ENCODE assay signal across 12 cellular contexts in genomic region chr7:36281945-36282727, GRCh38.
A peak's percentile ranks its signal among the peaks of the same experiment; 100 is the strongest.
DNase-seq lines count a peak whose midpoint lies in the region; ATAC-seq, FAIRE-seq and TF ChIP-seq lines count a peak whose summit lies in the region.
"Had no signal": no experiment of that assay in that cellular context is flagged by ENCODE, and none has a peak within 500 bp of the region (broad histone marks: within the 10 kb centered on the region; RNA-seq: fewer than 3 reads in every experiment).

No MANE protein-coding gene starts in this region.

- H2AK9ac ChIP-seq in IMR-90 (replicated peaks; ENCODE audit: low read depth, low read length, poor library complexity), result peak overlapping the region; percentile 5

- peak overlapping the region; percentile 40; the same call in 1 of the 2 replicates for H3K18ac ChIP-seq in IMR-90 (ENCODE audit: low read depth, low read length)
- peak overlapping the region; percentile 40 for H3K18ac ChIP-seq in neuronal stem cell (ENCODE audit: low read length)

- H2AFZ ChIP-seq in IMR-90 (replicated peaks; ENCODE audit: low read length, poor library complexity) (no peak overlapping the region), K562 (ENCODE audit: low read depth, low read length) (no peak overlapping the region), neuronal stem cell (ENCODE audit: low read length) (no peak overlapping the region)

- H3K4me1 ChIP-seq in BLaER1 treated with 17β-estradiol and CSF1 and Interleukin-3, amounts not matched to agents 10 nM and 100 nM, result peaks cover 58 to 98% (median 89%) of the 10 kb centered on the region in 10 experiments
- peaks cover 37% of the 10 kb centered on the region for H3K4me1 ChIP-seq in IMR-90 (ENCODE audit: control insufficient read depth, insufficient read depth, low read length)
- H3K4me1 ChIP-seq in K562 (replicated peaks in 1 of 2; ENCODE audit: control insufficient read depth in 2 of 2, insufficient read depth in 2 of 2, low read length in 2 of 2), result peaks cover 9 to 11% of the 10 kb centered on the region in 2 experiments; a peak in 4 of 5 replicates
- H3K4me1 ChIP-seq in neuronal stem cell (ENCODE audit: control insufficient read depth in 2 of 2, insufficient read depth in 1 of 2, low read depth in 1 of 2, low read length in 2 of 2), result peaks cover 20 to 25% of the 10 kb centered on the region in 2 donors

- H3K9me3 Mint-ChIP-seq in CD4-positive, alpha-beta T cell, result no peaks in the 10 kb centered on the region
- H3K9me3 Mint-ChIP-seq: activated naive CD4-positive, alpha-beta T cell treated with anti-CD3 and anti-CD28 coated beads, Interleukin-2, amount 10 ng/mL, durations not matched to agents 7 days and 5 days; CD4-positive, CD25-positive, alpha-beta regulatory T cell; effector memory CD8-positive, alpha-beta T cell had no signal

- peak overlapping the region; percentile 47; the same call in 1 of the 2 replicates for H2BK120ac ChIP-seq in IMR-90 (ENCODE audit: low read depth, low read length)
- H2BK120ac ChIP-seq in neuronal stem cell (ENCODE audit: low read depth, low read length), result no peak overlapping the region

- H3K79me1 ChIP-seq in IMR-90 (ENCODE audit: low read depth in 1 of 2, low read length in 2 of 2) (peaks cover 5 to 23% of the 10 kb centered on the region in 2 experiments; a peak in 3 of 4 replicates), neuronal stem cell (ENCODE audit: low read depth, low read length) (no peaks in the 10 kb centered on the region)

- BruUV-seq in IMR-90 (replicated peaks; lab: Mats Ljungman, UMichigan) (no TSS peak), K562 (replicated peaks; lab: Mats Ljungman, UMichigan) (no TSS peak)

- H3K4me3 ChIP-seq in BLaER1 treated with 17β-estradiol and CSF1 and Interleukin-3, amounts not matched to agents 10 nM and 100 nM, result peak overlapping the region in 4 of 10 experiments; percentile 26 to 53 (median 34); a peak in 4 of 20 replicates
- H3K4me3 ChIP-seq in IMR-90 (ENCODE audit: insufficient read depth, low read depth, low read length) (no peak overlapping the region), K562 (no peak overlapping the region), neuronal stem cell (ENCODE audit: low read length in 2 of 2) (no peak overlapping the region)

- TF ChIP-seq EP300 in K562 (IDR thresholded peaks at IDR 0.05; ENCODE audit: low read length), result no peak

- DNase-seq in IMR-90 (peak; percentile 61), K562 (ENCODE audit: extremely low read depth in 1 of 4, low spot score in 3 of 4) (peak in 1 of 4 experiments; percentile 16), neuronal stem cell (ENCODE audit: low spot score) (no peak), NCI-H446 (lab: John Stamatoyannopoulos, UW) (no peak)
- DNase-seq in CD4-positive, alpha-beta T cell, result no peak
- DNase-seq: activated CD4-positive, alpha-beta T cell treated with anti-CD3 and anti-CD28 coated beads, Interleukin-2, amount 50 U/mL, for 4 hours; activated naive CD4-positive, alpha-beta T cell treated with anti-CD3 and anti-CD28 coated beads, Interleukin-2, amount 10 ng/mL, durations not matched to agents 7 days and 5 days; CD4-positive, CD25-positive, alpha-beta regulatory T cell; effector memory CD8-positive, alpha-beta T cell had no signal

- H3K9me1 ChIP-seq in IMR-90 (ENCODE audit: insufficient read depth, low read length) (peaks cover 16% of the 10 kb centered on the region), K562 (ENCODE audit: control insufficient read depth, insufficient read depth, low read length) (no peaks in the 10 kb centered on the region)

- H4K20me1 ChIP-seq in BLaER1 treated with 17β-estradiol and CSF1 and Interleukin-3, amounts not matched to agents 10 nM and 100 nM, result no peaks in the 10 kb centered on the region
- H4K20me1 ChIP-seq in IMR-90 (ENCODE audit: insufficient read depth, low read length) (no peaks in the 10 kb centered on the region), K562 (replicated peaks; ENCODE audit: control insufficient read depth, insufficient read depth, low read length) (peaks cover 19% of the 10 kb centered on the region)

- no peaks in the 10 kb centered on the region for H3K27me3 Mint-ChIP-seq in CD4-positive, alpha-beta T cell
- H3K27me3 Mint-ChIP-seq: CD4-positive, CD25-positive, alpha-beta regulatory T cell had no signal

- CTCF ChIA-PET in IMR-90 (lab: Yijun Ruan, JAX), result interaction anchor here (0.5 to 1.2 kb wide), 5 partner anchors 9 to 593 kb away, joined by 3 to 4 read pairs (median 3); no protein-coding TSS in a partner anchor
- CTCF ChIA-PET in K562 (lab: Yijun Ruan, JAX; ENCODE audit: low intra/inter-chr PET ratio), result interaction anchor here (0.8 kb wide), 1 partner anchor 10 kb away, joined by 3 read pairs; no protein-coding TSS in a partner anchor
- CTCF ChIA-PET in CD4-positive, alpha-beta T cell (lab: Charles Lee), result no interaction called here

- no peaks in the 10 kb centered on the region for H3K27me3 ChIP-seq in BLaER1 treated with 17β-estradiol and CSF1 and Interleukin-3, amounts not matched to agents 10 nM and 100 nM
- H3K27me3 ChIP-seq in IMR-90 (ENCODE audit: control insufficient read depth, insufficient read depth, low read length) (no peaks in the 10 kb centered on the region), K562 (ENCODE audit: control insufficient read depth in 2 of 2, insufficient read depth in 2 of 2, low read length in 2 of 2) (peaks cover 30 to 69% of the 10 kb centered on the region in 2 experiments; a peak in 4 of 5 replicates), neuronal stem cell (ENCODE audit: control insufficient read depth in 3 of 3, insufficient read depth in 3 of 3, low read depth in 1 of 3, low read length in 3 of 3) (no peaks in the 10 kb centered on the region)
- no peaks in the 10 kb centered on the region for H3K27me3 ChIP-seq in CD4-positive, alpha-beta T cell (ENCODE audit: control insufficient read depth, insufficient read depth, low read length)

- TF ChIP-seq RAD21 in IMR-90 (IDR thresholded peaks at IDR 0.05; ENCODE audit: low read length) (no peak), K562 (CRISPR knock-in tag; conservative IDR thresholded peaks at IDR 0.05 in 1 of 2, IDR thresholded peaks at IDR 0.05 in 1 of 2) (no peak)

- H3K4ac ChIP-seq in IMR-90 (ENCODE audit: low read depth, low read length) (peak overlapping the region; percentile 12; the same call in 1 of the 2 replicates), neuronal stem cell (ENCODE audit: low read length) (no peak overlapping the region)

- H3K4me1 Mint-ChIP-seq in CD4-positive, alpha-beta T cell (ENCODE audit: low read depth), result peaks cover 66% of the 10 kb centered on the region

- no peaks in the 10 kb centered on the region for H3K36me3 Mint-ChIP-seq in CD4-positive, alpha-beta T cell (ENCODE audit: low read depth)
- H3K36me3 Mint-ChIP-seq: activated naive CD4-positive, alpha-beta T cell treated with anti-CD3 and anti-CD28 coated beads, Interleukin-2, amount 10 ng/mL, durations not matched to agents 7 days and 5 days; CD4-positive, CD25-positive, alpha-beta regulatory T cell had no signal

- WGBS in IMR-90 (ENCODE audit: extremely low coverage in 2 of 2, insufficient read length in 1 of 2), 2 experiments, result 90% methylated on average over 2 of the region's 11 CpGs; no CpG with 5 or more reads in 1 of the 2 experiments
- WGBS in K562 (ENCODE audit: insufficient coverage, low coverage, missing lambda C conversion rate), result 24% methylated on average over 11 of the region's 11 CpGs
- no CpG with 5 or more reads among the region's 11 CpGs for WGBS in neuronal stem cell (ENCODE audit: extremely low coverage in 2 of 2, insufficient read length in 2 of 2, insufficient replicate concordance in 1 of 2), 2 donors

- peak overlapping the region; percentile 77 to 98 (median 85) for H3K4me2 ChIP-seq in BLaER1 treated with 17β-estradiol and CSF1 and Interleukin-3, amounts not matched to agents 10 nM and 100 nM
- H3K4me2 ChIP-seq in IMR-90 (ENCODE audit: low read depth, low read length), result no peak overlapping the region
- peak overlapping the region; percentile 3; the same call in 1 of the 2 replicates for H3K4me2 ChIP-seq in K562 (ENCODE audit: insufficient read depth, low read length)
- H3K4me2 ChIP-seq in neuronal stem cell (ENCODE audit: insufficient read depth, low read length, poor library complexity, severe bottlenecking), result no peak overlapping the region

- POLR2A ChIA-PET in IMR-90 (lab: Charles Lee; ENCODE audit: unreplicated experiment) (no interaction called here), K562 (lab: Yijun Ruan, JAX) (no interaction called here)
- POLR2A ChIA-PET in CD4-positive, alpha-beta T cell (lab: Charles Lee), result no interaction called here

- peak overlapping the region; percentile 74 to 89 (median 85); a peak in 21 of 22 replicates for H3K9ac ChIP-seq in BLaER1 treated with 17β-estradiol and CSF1 and Interleukin-3, amounts not matched to agents 10 nM and 100 nM
- no peak overlapping the region for H3K9ac ChIP-seq in IMR-90 (ENCODE audit: low read depth, low read length)
- no peak overlapping the region for H3K9ac ChIP-seq in K562 (ENCODE audit: insufficient read depth in 1 of 2, low read depth in 2 of 2, low read length in 2 of 2)
- no peak overlapping the region for H3K9ac ChIP-seq in neuronal stem cell (ENCODE audit: low read depth, low read length, poor library complexity)

- H2AK5ac ChIP-seq in IMR-90 (ENCODE audit: low read depth, low read length), result no peak overlapping the region
- no peak overlapping the region for H2AK5ac ChIP-seq in neuronal stem cell (ENCODE audit: low read depth, low read length)

- H3K9me3 ChIP-seq in BLaER1 treated with 17β-estradiol and CSF1 and Interleukin-3, amounts not matched to agents 10 nM and 100 nM (replicated peaks in 1 of 11), result no peaks in the 10 kb centered on the region
- H3K9me3 ChIP-seq in IMR-90 (ENCODE audit: control insufficient read depth, insufficient read depth, low read length), result no peaks in the 10 kb centered on the region
- H3K9me3 ChIP-seq in K562 (replicated peaks; ENCODE audit: control insufficient read depth, insufficient read depth, low read depth, low read length), result no peaks in the 10 kb centered on the region
- H3K9me3 ChIP-seq in neuronal stem cell (replicated peaks in 1 of 2; ENCODE audit: control insufficient read depth in 2 of 2, insufficient read depth in 1 of 2, low read depth in 1 of 2, low read length in 2 of 2), result no peaks in the 10 kb centered on the region
- no peaks in the 10 kb centered on the region for H3K9me3 ChIP-seq in CD4-positive, alpha-beta T cell (ENCODE audit: control insufficient read depth, low read length)

- no peak overlapping the region for H3K56ac ChIP-seq in IMR-90 (ENCODE audit: extremely low read depth, insufficient read depth, low read length)

- H3K14ac ChIP-seq in IMR-90 (replicated peaks; ENCODE audit: low read depth, low read length), result no peak overlapping the region
- H3K14ac ChIP-seq in neuronal stem cell (ENCODE audit: low read length), result no peak overlapping the region

- H4K91ac ChIP-seq in IMR-90 (ENCODE audit: insufficient read depth, low read depth, low read length) (no peak overlapping the region), neuronal stem cell (ENCODE audit: low read depth, low read length, poor library complexity) (no peak overlapping the region)

- TF ChIP-seq CTCF in IMR-90 (conservative IDR thresholded peaks at IDR 0.05; ENCODE audit: low read depth, low read length), result no peak
- no peak for TF ChIP-seq CTCF in K562 (IDR thresholded peaks at IDR 0.05 in 2 of 3, conservative IDR thresholded peaks at IDR 0.05 in 1 of 3; ENCODE audit: insufficient read depth in 2 of 3, low read depth in 1 of 3, low read length in 3 of 3)
- TF ChIP-seq CTCF in CD4-positive, alpha-beta T cell (IDR thresholded peaks at IDR 0.05), result no peak

- no peak overlapping the region for H3K4me3 Mint-ChIP-seq in CD4-positive, alpha-beta T cell
- H3K4me3 Mint-ChIP-seq: activated naive CD4-positive, alpha-beta T cell treated with anti-CD3 and anti-CD28 coated beads, Interleukin-2, amount 10 ng/mL, durations not matched to agents 7 days and 5 days had no signal

- in situ Hi-C loops in IMR-90 (cut with MboI; ENCODE audit: low sequenced_read_pairs) (no loop called here), K562 (cut with MboI) (no loop called here)

- dilution Hi-C loops in IMR-90 (cut with HindIII; ENCODE audit: low sequenced_read_pairs, unreplicated experiment), result no loop called here

- H2BK20ac ChIP-seq in IMR-90 (ENCODE audit: low read depth, low read length), result no peak overlapping the region

- H2BK12ac ChIP-seq in neuronal stem cell (ENCODE audit: low read length), result no peak overlapping the region

- H3K79me2 ChIP-seq in K562 (ENCODE audit: control insufficient read depth, insufficient read depth, low read length), result no peaks in the 10 kb centered on the region

- H3K27ac ChIP-seq in BLaER1 treated with 17β-estradiol and CSF1 and Interleukin-3, amounts not matched to agents 10 nM and 100 nM, result peak overlapping the region; percentile 90 to 99 (median 97)
- H3K27ac ChIP-seq in IMR-90 (ENCODE audit: insufficient read depth, low read length) (no peak overlapping the region), K562 (ENCODE audit: extremely low read depth, low read depth, low read length) (no peak overlapping the region), neuronal stem cell (replicated peaks; ENCODE audit: low read length) (no peak overlapping the region)
- no peak overlapping the region for H3K27ac ChIP-seq in CD4-positive, alpha-beta T cell (ENCODE audit: low read depth, low read length)

- no peak for FAIRE-seq in K562 (lab: Jason Lieb, UNC)

- TF ChIP-seq POLR2A in IMR-90 (IDR thresholded peaks at IDR 0.05; ENCODE audit: low read depth, low read length) (no peak), K562 (conservative IDR thresholded peaks at IDR 0.05) (no peak)

- H3K36me3 ChIP-seq in BLaER1 treated with 17β-estradiol and CSF1 and Interleukin-3, amounts not matched to agents 10 nM and 100 nM, result peaks cover 0 to 35% (median 0%) of the 10 kb centered on the region in 11 experiments; a peak in 5 of 22 replicates
- H3K36me3 ChIP-seq in IMR-90 (ENCODE audit: control insufficient read depth, insufficient read depth, low read length) (peaks cover 7% of the 10 kb centered on the region; the same call in 1 of the 2 replicates), K562 (ENCODE audit: control insufficient read depth, insufficient read depth, low read length) (no peaks in the 10 kb centered on the region), neuronal stem cell (replicated peaks in 1 of 2; ENCODE audit: control insufficient read depth in 2 of 2, insufficient read depth in 2 of 2, low read length in 2 of 2) (no peaks in the 10 kb centered on the region)

- ATAC-seq in IMR-90 (ENCODE audit: low read depth) (no peak), K562 (no peak), GM21619 (IDR thresholded peaks at IDR 0.05; ENCODE audit: unreplicated experiment) (no peak), GM21526 (IDR thresholded peaks at IDR 0.05; ENCODE audit: low FRiP score, unreplicated experiment) (no peak)
- ATAC-seq in CD4-positive, alpha-beta T cell (ENCODE audit: poor library complexity), result no peak
- ATAC-seq: effector memory CD8-positive, alpha-beta T cell had no signal

- intact Hi-C loops in IMR-90 (cut with micrococcal nuclease) (loop anchor here (1.0 to 5.0 kb wide), 2 partner anchors 75 to 90 kb away; no protein-coding TSS in a partner anchor), K562 (cut with micrococcal nuclease) (loop anchor here (2.0 kb wide), 1 partner anchor 419 kb away; no protein-coding TSS in a partner anchor)
- intact Hi-C loops in CD4-positive, alpha-beta T cell (cut with DNase I, micrococcal nuclease), result loop anchor here in 1 of 2 experiments (2.0 to 10.0 kb wide), 2 partner anchors 127 to 155 kb away; partner anchors contain the start of gene EEPD1

- H3K23ac ChIP-seq in IMR-90 (ENCODE audit: low read depth, low read length) (no peak overlapping the region), neuronal stem cell (ENCODE audit: low read depth, low read length, poor library complexity) (no peak overlapping the region)

- H3K27ac Mint-ChIP-seq in CD4-positive, alpha-beta T cell, result no peak overlapping the region

- H2BK5ac ChIP-seq in IMR-90 (ENCODE audit: low read depth, low read length, poor library complexity, severe bottlenecking), result no peak overlapping the region
- H2BK5ac ChIP-seq in neuronal stem cell (ENCODE audit: low read length), result no peak overlapping the region

- H2BK15ac ChIP-seq in IMR-90 (ENCODE audit: low read depth, low read length), result peak overlapping the region; percentile 47; the same call in 1 of the 3 replicates
- no peak overlapping the region for H2BK15ac ChIP-seq in neuronal stem cell (ENCODE audit: low read length)

- peak overlapping the region; percentile 60; the same call in 1 of the 2 replicates for H4K5ac ChIP-seq in IMR-90 (ENCODE audit: low read depth, low read length)

- H4K8ac ChIP-seq in IMR-90 (ENCODE audit: low read depth in 2 of 2, low read length in 2 of 2) (peak overlapping the region in 1 of 2 experiments; percentile 38; a peak in 1 of 4 replicates), neuronal stem cell (ENCODE audit: low read depth, low read length) (no peak overlapping the region)

Comparison
In these comparisons a context has a peak if more than half of its experiments do, and no peak if none do; other contexts are left out.
1. H3K27ac ChIP-seq: peak in BLaER1 treated with 17β-estradiol and CSF1 and Interleukin-3, amounts not matched to agents 10 nM and 100 nM (11 of 11); none in IMR-90 (single experiment), K562 (single experiment), neuronal stem cell (single experiment) and CD4-positive, alpha-beta T cell (single experiment).
2. H3K4me2 ChIP-seq: peak in BLaER1 treated with 17β-estradiol and CSF1 and Interleukin-3, amounts not matched to agents 10 nM and 100 nM (11 of 11) and K562 (single experiment); none in IMR-90 (single experiment) and neuronal stem cell (single experiment).
3. H3K9ac ChIP-seq: peak in BLaER1 treated with 17β-estradiol and CSF1 and Interleukin-3, amounts not matched to agents 10 nM and 100 nM (11 of 11); none in IMR-90 (single experiment), K562 (0 of 2) and neuronal stem cell (single experiment).